Comparison of ENCODE assay signal across 20 cellular contexts in genomic region chr1:150473659-150474058, GRCh38. TPM values are rescaled to one million over a fixed set of nuclear protein-coding genes. Genes with fewer than 3 reads are reported as not detected.
DNase-seq lines count a peak whose midpoint lies in the region; ATAC-seq and TF ChIP-seq lines count a peak whose summit lies in the region.
"Had no signal": no experiment of that assay in that cellular context is flagged by ENCODE, and none has a peak within 500 bp of the region (broad histone marks: within the 10 kb centered on the region; RNA-seq: fewer than 3 reads in every experiment).

No MANE protein-coding gene starts in this region.

- intact Hi-C loops in dorsolateral prefrontal cortex (cut with DNase I): loop anchor here in 1 of 2 donors (5.0 kb wide), 1 partner anchor 44 kb away; the partner anchor contains the start of gene FALEC
- intact Hi-C loops in sigmoid colon (cut with DNase I): no loop called here

- 81 to 93% methylated on average over 4 of the region's 4 CpGs for WGBS in sigmoid colon, 2 donors

- ATAC-seq in GM18519 (IDR thresholded peaks at IDR 0.05; ENCODE audit: low FRiP score, unreplicated experiment): no peak

- H3K27ac ChIP-seq in dorsolateral prefrontal cortex (peak overlapping the region in 47 of 59 donors; percentile 0 to 80 (median 65)), sigmoid colon (no peak overlapping the region)
- H3K27ac ChIP-seq: suprapubic skin had no signal

- no peaks in the 10 kb centered on the region for H3K9me3 ChIP-seq in sigmoid colon
- H3K9me3 ChIP-seq: suprapubic skin had no signal

- TF ChIP-seq CTCF in LNCaP clone FGC (IDR thresholded peaks at IDR 0.05; ENCODE audit: control insufficient read depth, extremely low read depth, insufficient read depth) (no peak), dorsolateral prefrontal cortex (IDR thresholded peaks at IDR 0.05 in 54 of 56, conservative IDR thresholded peaks at IDR 0.05 in 2 of 56; ENCODE audit: low read depth in 1 of 56, partially characterized antibody in 56 of 56) (no peak), sigmoid colon (IDR thresholded peaks at IDR 0.05) (no peak)

- no peaks in the 10 kb centered on the region for H3K27me3 ChIP-seq in dorsolateral prefrontal cortex
- H3K27me3 ChIP-seq in sigmoid colon: no peaks in the 10 kb centered on the region
- H3K27me3 ChIP-seq: suprapubic skin had no signal

- H3K4me3 ChIP-seq in LNCaP clone FGC (ENCODE audit: low read depth, low read length) (no peak overlapping the region), dorsolateral prefrontal cortex (no peak overlapping the region), sigmoid colon (no peak overlapping the region)
- H3K4me3 ChIP-seq: suprapubic skin had no signal

- TF ChIP-seq POLR2A in sigmoid colon (IDR thresholded peaks at IDR 0.05): no peak

- peaks cover 0 to 4% (median 0%) of the 10 kb centered on the region in 4 donors for H3K4me1 ChIP-seq in sigmoid colon

- peak; percentile 27 for DNase-seq in LNCaP clone FGC (ENCODE audit: low read depth)
- DNase-seq in dorsolateral prefrontal cortex: peak in 1 of 10 donors; percentile 25
- DNase-seq in iris pigment epithelial cell (ENCODE audit: low read depth): peak; percentile 67
- DNase-seq in sigmoid colon: peak; percentile 83
- no peak for DNase-seq in HK-2 (ENCODE audit: unreplicated experiment)
- no peak for DNase-seq in NCI-H1417 (lab: John Stamatoyannopoulos, UW)
- no peak for DNase-seq in NCI-H2107 (lab: John Stamatoyannopoulos, UW)
- DNase-seq: activated naive CD4-positive, alpha-beta T cell treated with anti-CD3 and anti-CD28 coated beads, Interleukin-2, amount 50 U/mL, for 16 hours; dermis blood vessel endothelial cell; islet precursor cell; MM.1S; NCI-H187 treated with DMSO at 0.1 percent for 48 hours; NCI-H524; OCI-M1; stimulated activated CD4-positive, alpha-beta T cell treated with anti-CD3 and anti-CD28 coated beads, Interleukin-4, amount 100 ng/mL, for 1 hour; T-helper 9 cell had no signal

- TF ChIP-seq EP300 in sigmoid colon (IDR thresholded peaks at IDR 0.05): no peak

- peaks cover 12 to 41% (median 26%) of the 10 kb centered on the region in 4 donors for H3K36me3 ChIP-seq in sigmoid colon

RNA-seq across cellular contexts. Expression of gene TARS2, which starts 13.6 kb away (rescaled TPM):
- total RNA-seq in dorsolateral prefrontal cortex (10 to 100 TPM; 30.3 to 63.1 (median 45.8) TPM), sigmoid colon (10 to 100 TPM in 2 of 4 donors, 1 to 10 TPM in 2; 8.1 to 13.3 (median 10.4) TPM)
- polyA plus RNA-seq in sigmoid colon: 10 to 100 TPM in 1 of 3 donors, 1 to 10 TPM in 2; 4.6 to 16.9 (median 6.0) TPM

RNA-seq across cellular contexts. Expression of gene ECM1, which starts 34.2 kb away (rescaled TPM):
- 10 to 100 TPM in 117 of 120 experiments, 1 to 10 TPM in 3; 6.8 to 31.3 (median 17.2) TPM for total RNA-seq in dorsolateral prefrontal cortex
- total RNA-seq in sigmoid colon: 10 to 100 TPM in 3 of 4 donors, 1 to 10 TPM in 1; 9.2 to 23.8 (median 13.8) TPM
- polyA plus RNA-seq in sigmoid colon: 1 to 10 TPM; 2.1 to 8.7 (median 3.0) TPM

RNA-seq across cellular contexts. Expression of gene FALEC, which starts 41.9 kb away (rescaled TPM):
- 1 to 10 TPM in 111 of 120 experiments, under 1 TPM in 1, not detected in 8; 0.99 to 5.8 (median 2.4) TPM for total RNA-seq in dorsolateral prefrontal cortex
- total RNA-seq in sigmoid colon: not detected
- polyA plus RNA-seq in sigmoid colon: under 1 TPM in 1 of 3 donors, not detected in 2; 0.35 TPM
- total RNA-seq: dermis blood vessel endothelial cell, mononuclear cell, SK-MEL-5, suprapubic skin had no signal

Comparison
In these comparisons a context has a peak if more than half of its experiments do, and no peak if none do; other contexts are left out.
1. DNase-seq: peak in LNCaP clone FGC (single experiment), iris pigment epithelial cell (single experiment) and sigmoid colon (single experiment); none in HK-2 (single experiment), NCI-H1417 (0 of 3) and NCI-H2107 (single experiment).
2. H3K27ac ChIP-seq: peak in dorsolateral prefrontal cortex (47 of 59); none in sigmoid colon (0 of 4).